In the genomic region with DNA sequence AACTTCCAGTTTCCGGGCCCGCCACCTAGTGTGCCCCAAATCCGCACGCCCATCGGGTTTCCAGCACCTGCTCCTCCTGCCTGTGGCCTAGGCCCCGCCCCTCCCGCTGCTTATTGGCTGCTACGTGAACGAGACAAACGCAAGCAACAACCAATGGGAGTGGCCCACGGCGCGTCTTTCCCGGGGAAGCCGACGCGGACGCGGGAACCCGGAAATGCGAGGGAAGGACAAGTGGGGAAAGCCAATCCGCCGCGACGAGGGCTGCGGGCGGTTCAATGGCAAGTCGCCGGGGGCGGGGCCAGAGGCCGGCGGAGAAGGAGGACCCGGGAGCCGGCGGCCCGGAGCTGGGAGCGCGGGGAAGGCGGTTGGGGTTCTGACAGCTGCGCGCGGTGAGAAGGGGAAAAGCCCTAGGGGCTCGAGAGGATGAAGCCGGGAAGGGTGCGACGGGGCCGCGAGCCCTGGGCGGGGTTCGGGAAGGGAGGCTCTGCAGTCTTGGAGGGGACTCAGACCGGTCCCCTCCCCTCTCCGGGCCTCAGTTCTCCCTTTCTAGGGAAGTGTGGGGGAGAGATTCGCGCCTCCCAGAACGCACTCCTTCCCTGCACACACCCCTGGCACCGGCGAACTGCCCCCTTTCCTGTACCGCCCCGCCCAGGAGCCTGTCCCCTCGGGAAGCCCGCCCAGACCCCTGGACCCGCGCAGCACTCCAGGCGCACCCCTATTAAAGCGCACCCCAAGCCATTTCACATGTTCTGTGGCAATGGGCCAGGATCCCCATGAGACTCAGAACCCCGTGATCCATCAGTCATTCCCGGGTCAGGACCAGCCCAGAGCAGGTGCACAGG, we compare ENCODE assay signal across 1 cellular context.
A peak's percentile ranks its signal among the peaks of the same experiment; 100 is the strongest.
TF ChIP-seq lines count a peak whose summit lies in the region.

A gene (plus strand): TSS at position 305 of the 842 bp plus-strand sequence. CDS start 1,696 bp downstream, outside the sequence.

TF ChIP-seq in K562, 482 proteins besides CTCF, POLR2A, EP300 and RAD21 (continued from another document and continues in another):
- TF ChIP-seq, protein P1, sequence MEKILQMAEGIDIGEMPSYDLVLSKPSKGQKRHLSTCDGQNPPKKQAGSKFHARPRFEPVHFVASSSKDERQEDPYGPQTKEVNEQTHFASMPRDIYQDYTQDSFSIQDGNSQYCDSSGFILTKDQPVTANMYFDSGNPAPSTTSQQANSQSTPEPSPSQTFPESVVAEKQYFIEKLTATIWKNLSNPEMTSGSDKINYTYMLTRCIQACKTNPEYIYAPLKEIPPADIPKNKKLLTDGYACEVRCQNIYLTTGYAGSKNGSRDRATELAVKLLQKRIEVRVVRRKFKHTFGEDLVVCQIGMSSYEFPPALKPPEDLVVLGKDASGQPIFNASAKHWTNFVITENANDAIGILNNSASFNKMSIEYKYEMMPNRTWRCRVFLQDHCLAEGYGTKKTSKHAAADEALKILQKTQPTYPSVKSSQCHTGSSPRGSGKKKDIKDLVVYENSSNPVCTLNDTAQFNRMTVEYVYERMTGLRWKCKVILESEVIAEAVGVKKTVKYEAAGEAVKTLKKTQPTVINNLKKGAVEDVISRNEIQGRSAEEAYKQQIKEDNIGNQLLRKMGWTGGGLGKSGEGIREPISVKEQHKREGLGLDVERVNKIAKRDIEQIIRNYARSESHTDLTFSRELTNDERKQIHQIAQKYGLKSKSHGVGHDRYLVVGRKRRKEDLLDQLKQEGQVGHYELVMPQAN (IDR thresholded peaks at IDR 0.05; ENCODE audit: borderline replicate concordance), result peak; percentile 61; the same call in 1 of the 2 replicates
- no peak for TF ChIP-seq MTA2 (IDR thresholded peaks at IDR 0.05; ENCODE audit: low read depth)
- TF ChIP-seq, protein P2, sequence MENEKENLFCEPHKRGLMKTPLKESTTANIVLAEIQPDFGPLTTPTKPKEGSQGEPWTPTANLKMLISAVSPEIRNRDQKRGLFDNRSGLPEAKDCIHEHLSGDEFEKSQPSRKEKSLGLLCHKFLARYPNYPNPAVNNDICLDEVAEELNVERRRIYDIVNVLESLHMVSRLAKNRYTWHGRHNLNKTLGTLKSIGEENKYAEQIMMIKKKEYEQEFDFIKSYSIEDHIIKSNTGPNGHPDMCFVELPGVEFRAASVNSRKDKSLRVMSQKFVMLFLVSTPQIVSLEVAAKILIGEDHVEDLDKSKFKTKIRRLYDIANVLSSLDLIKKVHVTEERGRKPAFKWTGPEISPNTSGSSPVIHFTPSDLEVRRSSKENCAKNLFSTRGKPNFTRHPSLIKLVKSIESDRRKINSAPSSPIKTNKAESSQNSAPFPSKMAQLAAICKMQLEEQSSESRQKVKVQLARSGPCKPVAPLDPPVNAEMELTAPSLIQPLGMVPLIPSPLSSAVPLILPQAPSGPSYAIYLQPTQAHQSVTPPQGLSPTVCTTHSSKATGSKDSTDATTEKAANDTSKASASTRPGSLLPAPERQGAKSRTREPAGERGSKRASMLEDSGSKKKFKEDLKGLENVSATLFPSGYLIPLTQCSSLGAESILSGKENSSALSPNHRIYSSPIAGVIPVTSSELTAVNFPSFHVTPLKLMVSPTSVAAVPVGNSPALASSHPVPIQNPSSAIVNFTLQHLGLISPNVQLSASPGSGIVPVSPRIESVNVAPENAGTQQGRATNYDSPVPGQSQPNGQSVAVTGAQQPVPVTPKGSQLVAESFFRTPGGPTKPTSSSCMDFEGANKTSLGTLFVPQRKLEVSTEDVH (IDR thresholded peaks at IDR 0.05; ENCODE audit: low read depth, partially characterized antibody), result peak; percentile 93
- TF ChIP-seq, protein P3, sequence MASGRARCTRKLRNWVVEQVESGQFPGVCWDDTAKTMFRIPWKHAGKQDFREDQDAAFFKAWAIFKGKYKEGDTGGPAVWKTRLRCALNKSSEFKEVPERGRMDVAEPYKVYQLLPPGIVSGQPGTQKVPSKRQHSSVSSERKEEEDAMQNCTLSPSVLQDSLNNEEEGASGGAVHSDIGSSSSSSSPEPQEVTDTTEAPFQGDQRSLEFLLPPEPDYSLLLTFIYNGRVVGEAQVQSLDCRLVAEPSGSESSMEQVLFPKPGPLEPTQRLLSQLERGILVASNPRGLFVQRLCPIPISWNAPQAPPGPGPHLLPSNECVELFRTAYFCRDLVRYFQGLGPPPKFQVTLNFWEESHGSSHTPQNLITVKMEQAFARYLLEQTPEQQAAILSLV (tag; IDR thresholded peaks at IDR 0.05), result no peak
- TF ChIP-seq ZNF778 (CRISPR knock-in tag; IDR thresholded peaks at IDR 0.05), result no peak
- TF ChIP-seq, protein P4, sequence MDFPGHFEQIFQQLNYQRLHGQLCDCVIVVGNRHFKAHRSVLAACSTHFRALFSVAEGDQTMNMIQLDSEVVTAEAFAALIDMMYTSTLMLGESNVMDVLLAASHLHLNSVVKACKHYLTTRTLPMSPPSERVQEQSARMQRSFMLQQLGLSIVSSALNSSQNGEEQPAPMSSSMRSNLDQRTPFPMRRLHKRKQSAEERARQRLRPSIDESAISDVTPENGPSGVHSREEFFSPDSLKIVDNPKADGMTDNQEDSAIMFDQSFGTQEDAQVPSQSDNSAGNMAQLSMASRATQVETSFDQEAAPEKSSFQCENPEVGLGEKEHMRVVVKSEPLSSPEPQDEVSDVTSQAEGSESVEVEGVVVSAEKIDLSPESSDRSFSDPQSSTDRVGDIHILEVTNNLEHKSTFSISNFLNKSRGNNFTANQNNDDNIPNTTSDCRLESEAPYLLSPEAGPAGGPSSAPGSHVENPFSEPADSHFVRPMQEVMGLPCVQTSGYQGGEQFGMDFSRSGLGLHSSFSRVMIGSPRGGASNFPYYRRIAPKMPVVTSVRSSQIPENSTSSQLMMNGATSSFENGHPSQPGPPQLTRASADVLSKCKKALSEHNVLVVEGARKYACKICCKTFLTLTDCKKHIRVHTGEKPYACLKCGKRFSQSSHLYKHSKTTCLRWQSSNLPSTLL (IDR thresholded peaks at IDR 0.05), result no peak
- TF ChIP-seq, protein P5, sequence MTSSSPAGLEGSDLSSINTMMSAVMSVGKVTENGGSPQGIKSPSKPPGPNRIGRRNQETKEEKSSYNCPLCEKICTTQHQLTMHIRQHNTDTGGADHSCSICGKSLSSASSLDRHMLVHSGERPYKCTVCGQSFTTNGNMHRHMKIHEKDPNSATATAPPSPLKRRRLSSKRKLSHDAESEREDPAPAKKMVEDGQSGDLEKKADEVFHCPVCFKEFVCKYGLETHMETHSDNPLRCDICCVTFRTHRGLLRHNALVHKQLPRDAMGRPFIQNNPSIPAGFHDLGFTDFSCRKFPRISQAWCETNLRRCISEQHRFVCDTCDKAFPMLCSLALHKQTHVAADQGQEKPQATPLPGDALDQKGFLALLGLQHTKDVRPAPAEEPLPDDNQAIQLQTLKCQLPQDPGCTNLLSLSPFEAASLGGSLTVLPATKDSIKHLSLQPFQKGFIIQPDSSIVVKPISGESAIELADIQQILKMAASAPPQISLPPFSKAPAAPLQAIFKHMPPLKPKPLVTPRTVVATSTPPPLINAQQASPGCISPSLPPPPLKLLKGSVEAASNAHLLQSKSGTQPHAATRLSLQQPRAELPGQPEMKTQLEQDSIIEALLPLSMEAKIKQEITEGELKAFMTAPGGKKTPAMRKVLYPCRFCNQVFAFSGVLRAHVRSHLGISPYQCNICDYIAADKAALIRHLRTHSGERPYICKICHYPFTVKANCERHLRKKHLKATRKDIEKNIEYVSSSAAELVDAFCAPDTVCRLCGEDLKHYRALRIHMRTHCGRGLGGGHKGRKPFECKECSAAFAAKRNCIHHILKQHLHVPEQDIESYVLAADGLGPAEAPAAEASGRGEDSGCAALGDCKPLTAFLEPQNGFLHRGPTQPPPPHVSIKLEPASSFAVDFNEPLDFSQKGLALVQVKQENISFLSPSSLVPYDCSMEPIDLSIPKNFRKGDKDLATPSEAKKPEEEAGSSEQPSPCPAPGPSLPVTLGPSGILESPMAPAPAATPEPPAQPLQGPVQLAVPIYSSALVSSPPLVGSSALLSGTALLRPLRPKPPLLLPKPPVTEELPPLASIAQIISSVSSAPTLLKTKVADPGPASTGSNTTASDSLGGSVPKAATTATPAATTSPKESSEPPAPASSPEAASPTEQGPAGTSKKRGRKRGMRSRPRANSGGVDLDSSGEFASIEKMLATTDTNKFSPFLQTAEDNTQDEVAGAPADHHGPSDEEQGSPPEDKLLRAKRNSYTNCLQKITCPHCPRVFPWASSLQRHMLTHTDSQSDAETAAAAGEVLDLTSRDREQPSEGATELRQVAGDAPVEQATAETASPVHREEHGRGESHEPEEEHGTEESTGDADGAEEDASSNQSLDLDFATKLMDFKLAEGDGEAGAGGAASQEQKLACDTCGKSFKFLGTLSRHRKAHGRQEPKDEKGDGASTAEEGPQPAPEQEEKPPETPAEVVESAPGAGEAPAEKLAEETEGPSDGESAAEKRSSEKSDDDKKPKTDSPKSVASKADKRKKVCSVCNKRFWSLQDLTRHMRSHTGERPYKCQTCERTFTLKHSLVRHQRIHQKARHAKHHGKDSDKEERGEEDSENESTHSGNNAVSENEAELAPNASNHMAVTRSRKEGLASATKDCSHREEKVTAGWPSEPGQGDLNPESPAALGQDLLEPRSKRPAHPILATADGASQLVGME (CRISPR knock-in tag; IDR thresholded peaks at IDR 0.05), result no peak
- TF ChIP-seq SLC30A9 (CRISPR knock-in tag; IDR thresholded peaks at IDR 0.05), result no peak
- no peak for TF ChIP-seq SMARCC2 (IDR thresholded peaks at IDR 0.05; ENCODE audit: low read depth)
- TF ChIP-seq, protein P6, sequence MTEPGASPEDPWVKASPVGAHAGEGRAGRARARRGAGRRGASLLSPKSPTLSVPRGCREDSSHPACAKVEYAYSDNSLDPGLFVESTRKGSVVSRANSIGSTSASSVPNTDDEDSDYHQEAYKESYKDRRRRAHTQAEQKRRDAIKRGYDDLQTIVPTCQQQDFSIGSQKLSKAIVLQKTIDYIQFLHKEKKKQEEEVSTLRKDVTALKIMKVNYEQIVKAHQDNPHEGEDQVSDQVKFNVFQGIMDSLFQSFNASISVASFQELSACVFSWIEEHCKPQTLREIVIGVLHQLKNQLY (CRISPR knock-in tag; conservative IDR thresholded peaks at IDR 0.05), result no peak
- TF ChIP-seq, protein P7, sequence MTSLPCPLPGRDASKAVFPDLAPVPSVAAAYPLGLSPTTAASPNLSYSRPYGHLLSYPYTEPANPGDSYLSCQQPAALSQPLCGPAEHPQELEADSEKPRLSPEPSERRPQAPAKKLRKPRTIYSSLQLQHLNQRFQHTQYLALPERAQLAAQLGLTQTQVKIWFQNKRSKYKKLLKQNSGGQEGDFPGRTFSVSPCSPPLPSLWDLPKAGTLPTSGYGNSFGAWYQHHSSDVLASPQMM (CRISPR knock-in tag; IDR thresholded peaks at IDR 0.05), result no peak
- TF ChIP-seq, protein P8, sequence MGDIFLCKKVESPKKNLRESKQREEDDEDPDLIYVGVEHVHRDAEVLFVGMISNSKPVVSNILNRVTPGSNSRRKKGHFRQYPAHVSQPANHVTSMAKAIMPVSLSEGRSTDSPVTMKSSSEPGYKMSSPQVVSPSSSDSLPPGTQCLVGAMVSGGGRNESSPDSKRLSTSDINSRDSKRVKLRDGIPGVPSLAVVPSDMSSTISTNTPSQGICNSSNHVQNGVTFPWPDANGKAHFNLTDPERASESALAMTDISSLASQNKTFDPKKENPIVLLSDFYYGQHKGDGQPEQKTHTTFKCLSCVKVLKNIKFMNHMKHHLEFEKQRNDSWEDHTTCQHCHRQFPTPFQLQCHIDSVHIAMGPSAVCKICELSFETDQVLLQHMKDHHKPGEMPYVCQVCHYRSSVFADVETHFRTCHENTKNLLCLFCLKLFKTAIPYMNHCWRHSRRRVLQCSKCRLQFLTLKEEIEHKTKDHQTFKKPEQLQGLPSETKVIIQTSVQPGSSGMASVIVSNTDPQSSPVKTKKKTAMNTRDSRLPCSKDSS (IDR thresholded peaks at IDR 0.05; ENCODE audit: low read depth, partially characterized antibody), result no peak
- no peak for TF ChIP-seq PURB (CRISPR knock-in tag; IDR thresholded peaks at IDR 0.05; ENCODE audit: low read depth)
- peak; percentile 91; the same call in 1 of the 2 replicates for TF ChIP-seq PHF8 (IDR thresholded peaks at IDR 0.05; ENCODE audit: borderline replicate concordance, low read length)
- TF ChIP-seq, protein P9, sequence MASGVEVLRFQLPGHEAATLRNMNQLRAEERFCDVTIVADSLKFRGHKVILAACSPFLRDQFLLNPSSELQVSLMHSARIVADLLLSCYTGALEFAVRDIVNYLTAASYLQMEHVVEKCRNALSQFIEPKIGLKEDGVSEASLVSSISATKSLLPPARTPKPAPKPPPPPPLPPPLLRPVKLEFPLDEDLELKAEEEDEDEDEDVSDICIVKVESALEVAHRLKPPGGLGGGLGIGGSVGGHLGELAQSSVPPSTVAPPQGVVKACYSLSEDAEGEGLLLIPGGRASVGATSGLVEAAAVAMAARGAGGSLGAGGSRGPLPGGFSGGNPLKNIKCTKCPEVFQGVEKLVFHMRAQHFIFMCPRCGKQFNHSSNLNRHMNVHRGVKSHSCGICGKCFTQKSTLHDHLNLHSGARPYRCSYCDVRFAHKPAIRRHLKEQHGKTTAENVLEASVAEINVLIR (CRISPR knock-in tag; IDR thresholded peaks at IDR 0.05), result peak; percentile 60; the same call in 1 of the 2 replicates
- TF ChIP-seq SRSF9 (IDR thresholded peaks at IDR 0.05; ENCODE audit: borderline replicate concordance, low read depth, low read length), result no peak
- TF ChIP-seq ASH1L (IDR thresholded peaks at IDR 0.05; ENCODE audit: borderline replicate concordance, low read depth, partially characterized antibody), result peak; percentile 92
- TF ChIP-seq ZNF165 (CRISPR knock-in tag; IDR thresholded peaks at IDR 0.05; ENCODE audit: borderline replicate concordance), result no peak
